Comparison of ENCODE assay signal across 23 cellular contexts in the genomic region with DNA sequence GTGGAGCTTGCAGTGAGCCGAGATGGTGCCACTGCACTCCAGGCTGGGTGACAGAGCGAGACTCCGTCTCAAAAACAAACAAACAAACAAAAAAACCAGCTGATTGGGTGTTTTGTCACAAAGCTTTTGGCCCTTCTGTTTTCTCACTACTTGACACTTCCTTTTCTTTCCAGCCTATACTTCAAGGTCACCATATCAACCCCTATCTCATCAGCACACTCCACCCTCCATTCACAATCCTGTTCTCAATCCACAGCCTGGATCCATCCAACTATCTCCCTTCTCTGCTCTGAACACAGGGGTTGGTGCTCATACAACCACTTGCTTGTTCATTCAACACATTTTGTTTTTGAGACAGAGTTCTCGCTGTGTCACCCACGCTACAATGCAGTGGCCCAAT. TPM values are rescaled to one million over a fixed set of nuclear protein-coding genes. Genes with fewer than 3 reads are reported as not detected.
"Had no signal": no experiment of that assay in that cellular context is flagged by ENCODE, and none has a peak within 500 bp of the region (broad histone marks: within the 10 kb centered on the region; RNA-seq: fewer than 3 reads in every experiment).

No MANE protein-coding gene starts in this region.

- H3K9me3 ChIP-seq: sigmoid colon, testis had no signal

- DNase-seq: activated CD4-positive, alpha-beta memory T cell treated with anti-CD3 and anti-CD28 coated beads, Interleukin-2, amount 10 ng/mL, durations not matched to agents 7 days and 5 days; activated CD4-positive, alpha-beta T cell treated with anti-CD3 and anti-CD28 coated beads, Interleukin-2, amount 10 ng/mL, durations not matched to agents 24 days and 14 days; activated effector memory CD4-positive, alpha-beta T cell treated with anti-CD3 and anti-CD28 coated beads, Interleukin-2, amount 50 U/mL, for 16 hours; activated naive CD4-positive, alpha-beta T cell treated with anti-CD3 and anti-CD28 coated beads, Interleukin-2, amount 50 U/mL, for 16 hours; aorta; effector CD4-positive, alpha-beta T cell; foreskin fibroblast; kidney; naive B cell; retina; sigmoid colon; stimulated activated CD4-positive, alpha-beta T cell treated with anti-CD3 and anti-CD28 coated beads, Interleukin-4, amount 100 ng/mL, for 1 hour; stimulated activated naive CD4-positive, alpha-beta T cell; T-helper 1 cell; T1000; testis; trophoblast cell had no signal

- H3K36me3 Mint-ChIP-seq: brain had no signal

- H3K9me3 Mint-ChIP-seq: activated CD4-positive, alpha-beta memory T cell treated with anti-CD3 and anti-CD28 coated beads, Interleukin-2, amount 10 ng/mL, durations not matched to agents 7 days and 5 days; activated CD4-positive, alpha-beta T cell treated with anti-CD3 and anti-CD28 coated beads, Interleukin-2, amount 10 ng/mL, durations not matched to agents 24 days and 14 days; naive B cell had no signal

- ATAC-seq: activated CD4-positive, CD25-positive, alpha-beta regulatory T cell treated with anti-CD3 and anti-CD28 coated beads, Interleukin-2, amount 50 U/mL, for 24 hours had no signal

- H3K4me1 ChIP-seq: sigmoid colon, testis had no signal

- H3K27me3 Mint-ChIP-seq: activated CD4-positive, alpha-beta memory T cell treated with anti-CD3 and anti-CD28 coated beads, Interleukin-2, amount 10 ng/mL, durations not matched to agents 7 days and 5 days; activated CD4-positive, alpha-beta T cell treated with anti-CD3 and anti-CD28 coated beads, Interleukin-2, amount 10 ng/mL, durations not matched to agents 24 days and 14 days; naive B cell had no signal

- H3K27me3 ChIP-seq: sigmoid colon, testis had no signal

- H3K4me3 Mint-ChIP-seq: activated CD4-positive, alpha-beta memory T cell treated with anti-CD3 and anti-CD28 coated beads, Interleukin-2, amount 10 ng/mL, durations not matched to agents 7 days and 5 days; activated CD4-positive, alpha-beta T cell treated with anti-CD3 and anti-CD28 coated beads, Interleukin-2, amount 10 ng/mL, durations not matched to agents 24 days and 14 days; brain; naive B cell had no signal

- H3K4me3 ChIP-seq: lung, sigmoid colon, smooth muscle cell, testis had no signal

- H3K4me1 Mint-ChIP-seq: brain had no signal

- H3K27ac Mint-ChIP-seq: activated CD4-positive, alpha-beta memory T cell treated with anti-CD3 and anti-CD28 coated beads, Interleukin-2, amount 10 ng/mL, durations not matched to agents 7 days and 5 days; activated CD4-positive, alpha-beta T cell treated with anti-CD3 and anti-CD28 coated beads, Interleukin-2, amount 10 ng/mL, durations not matched to agents 24 days and 14 days; brain; progenitor cell of endocrine pancreas had no signal

- H3K27ac ChIP-seq: sigmoid colon, testis, VCaP had no signal

- H3K36me3 ChIP-seq: sigmoid colon had no signal

RNA-seq across cellular contexts. Expression of gene ZMYND15, which starts 15.0 kb away (rescaled TPM):
- total RNA-seq: activated CD4-positive, alpha-beta T cell treated with anti-CD3 and anti-CD28 coated beads, Interleukin-2, amount 10 ng/mL, durations not matched to agents 24 days and 14 days; smooth muscle cell had no signal
- polyA plus RNA-seq: smooth muscle cell had no signal
